In genomic region chr17:29059281-29059680, GRCh38 we compare ENCODE assay signal across 11 cellular contexts. TPM values are rescaled to one million over a fixed set of nuclear protein-coding genes. Genes with fewer than 3 reads are reported as not detected.
A peak's percentile ranks its signal among the peaks of the same experiment; 100 is the strongest.
DNase-seq lines count a peak whose midpoint lies in the region; ATAC-seq lines count a peak whose summit lies in the region.
"Had no signal": no experiment of that assay in that cellular context is flagged by ENCODE, and none has a peak within 500 bp of the region (broad histone marks: within the 10 kb centered on the region; RNA-seq: fewer than 3 reads in every experiment).

No MANE protein-coding gene starts in this region.

- H3K27me3 Mint-ChIP-seq in activated CD8-positive, alpha-beta T cell treated with anti-CD3 and anti-CD28 coated beads, Interleukin-2, amount 10 ng/mL, durations not matched to agents 7 days and 5 days (ENCODE audit: low read depth), result peaks cover 8% of the 10 kb centered on the region

- H3K4me3 Mint-ChIP-seq in activated CD8-positive, alpha-beta T cell treated with anti-CD3 and anti-CD28 coated beads, Interleukin-2, amount 10 ng/mL, durations not matched to agents 7 days and 5 days, result no peak overlapping the region
- H3K4me3 Mint-ChIP-seq: activated naive CD8-positive, alpha-beta T cell treated with anti-CD3 and anti-CD28 coated beads, Interleukin-2, amount 10 ng/mL, durations not matched to agents 7 days and 5 days had no signal

- CTCF ChIA-PET in activated CD8-positive, alpha-beta T cell treated with anti-CD3 and anti-CD28 coated beads, Interleukin-2, amount 10 ng/mL, durations not matched to agents 7 days and 5 days (lab: Charles Lee), result no interaction called here

- no peaks in the 10 kb centered on the region for H3K9me3 Mint-ChIP-seq in activated CD8-positive, alpha-beta T cell treated with anti-CD3 and anti-CD28 coated beads, Interleukin-2, amount 10 ng/mL, durations not matched to agents 7 days and 5 days (ENCODE audit: insufficient read depth)
- H3K9me3 Mint-ChIP-seq: activated naive CD8-positive, alpha-beta T cell treated with anti-CD3 and anti-CD28 coated beads, Interleukin-2, amount 10 ng/mL, durations not matched to agents 7 days and 5 days had no signal

- H3K27ac Mint-ChIP-seq in activated CD8-positive, alpha-beta T cell treated with anti-CD3 and anti-CD28 coated beads, Interleukin-2, amount 10 ng/mL, durations not matched to agents 7 days and 5 days, result no peak overlapping the region
- H3K27ac Mint-ChIP-seq: activated naive CD8-positive, alpha-beta T cell treated with anti-CD3 and anti-CD28 coated beads, Interleukin-2, amount 10 ng/mL, durations not matched to agents 7 days and 5 days had no signal

- no peaks in the 10 kb centered on the region for H3K4me1 Mint-ChIP-seq in activated CD8-positive, alpha-beta T cell treated with anti-CD3 and anti-CD28 coated beads, Interleukin-2, amount 10 ng/mL, durations not matched to agents 7 days and 5 days (ENCODE audit: low read depth)
- H3K4me1 Mint-ChIP-seq: activated naive CD8-positive, alpha-beta T cell treated with anti-CD3 and anti-CD28 coated beads, Interleukin-2, amount 10 ng/mL, durations not matched to agents 7 days and 5 days had no signal

- peak; percentile 40 for DNase-seq in H4 (ENCODE audit: low spot score)
- DNase-seq in NCI-H774 (lab: John Stamatoyannopoulos, UW), result peak; percentile 28
- DNase-seq in renal cortical epithelial cell (ENCODE audit: low read depth), result peak; percentile 82
- DNase-seq in AML-193 (lab: John Stamatoyannopoulos, UW), result no peak
- DNase-seq in NCI-H2081 treated with DMSO at 0.1 percent for 48 hours (lab: John Stamatoyannopoulos, UW), result no peak
- DNase-seq in activated CD8-positive, alpha-beta T cell treated with anti-CD3 and anti-CD28 coated beads, Interleukin-2, amount 10 ng/mL, durations not matched to agents 7 days and 5 days, result no peak
- DNase-seq: activated naive CD8-positive, alpha-beta T cell treated with anti-CD3 and anti-CD28 coated beads, Interleukin-2, amount 10 ng/mL, durations not matched to agents 7 days and 5 days; NCI-H1417 treated with DMSO at 0.1 percent for 48 hours; right cardiac atrium; T1000 had no signal

- no peaks in the 10 kb centered on the region for H3K36me3 Mint-ChIP-seq in activated CD8-positive, alpha-beta T cell treated with anti-CD3 and anti-CD28 coated beads, Interleukin-2, amount 10 ng/mL, durations not matched to agents 7 days and 5 days (ENCODE audit: low read depth)
- H3K36me3 Mint-ChIP-seq: activated naive CD8-positive, alpha-beta T cell treated with anti-CD3 and anti-CD28 coated beads, Interleukin-2, amount 10 ng/mL, durations not matched to agents 7 days and 5 days had no signal

- POLR2A ChIA-PET in activated CD8-positive, alpha-beta T cell treated with anti-CD3 and anti-CD28 coated beads, Interleukin-2, amount 10 ng/mL, durations not matched to agents 7 days and 5 days (lab: Charles Lee), result no interaction called here

- ATAC-seq in esophagus mucosa, result peak; percentile 49
- no peak for ATAC-seq in activated CD8-positive, alpha-beta T cell treated with anti-CD3 and anti-CD28 coated beads, Interleukin-2, amount 10 ng/mL, durations not matched to agents 7 days and 5 days
- ATAC-seq: right cardiac atrium had no signal

RNA-seq across cellular contexts. Expression of gene PIPOX, which starts 16.3 kb away (rescaled TPM):
- total RNA-seq in H4 (2014; rRNA removed; shearing (Covaris generic)), result 0.23 and 0.58 TPM in 2 replicates
- 0.64 TPM for total RNA-seq in esophagus mucosa
- 0.94 TPM in 1 of 2 replicates, not detected in the other for total RNA-seq in renal cortical epithelial cell
- 1 to 10 TPM in 1 of 2 experiments, under 1 TPM in 1; 0.53 to 1.5 TPM for total RNA-seq in activated CD8-positive, alpha-beta T cell treated with anti-CD3 and anti-CD28 coated beads, Interleukin-2, amount 10 ng/mL, durations not matched to agents 7 days and 5 days

RNA-seq across cellular contexts. Expression of gene SEZ6, which starts 53.4 kb away (rescaled TPM):
- not detected in 2 replicates for total RNA-seq in H4 (2014; rRNA removed; shearing (Covaris generic))
- total RNA-seq in esophagus mucosa (not detected), renal cortical epithelial cell (not detected in 2 replicates)
- not detected for total RNA-seq in activated CD8-positive, alpha-beta T cell treated with anti-CD3 and anti-CD28 coated beads, Interleukin-2, amount 10 ng/mL, durations not matched to agents 7 days and 5 days
- total RNA-seq: activated naive CD8-positive, alpha-beta T cell treated with anti-CD3 and anti-CD28 coated beads, Interleukin-2, amount 10 ng/mL, durations not matched to agents 7 days and 5 days; right cardiac atrium had no signal

Comparison
In these comparisons a context has a peak if more than half of its experiments do, and no peak if none do; other contexts are left out.
1. DNase-seq: peak in H4 (single experiment), NCI-H774 (single experiment) and renal cortical epithelial cell (single experiment); none in AML-193 (0 of 2), NCI-H2081 treated with DMSO at 0.1 percent for 48 hours (single experiment) and activated CD8-positive, alpha-beta T cell treated with anti-CD3 and anti-CD28 coated beads, Interleukin-2, amount 10 ng/mL, durations not matched to agents 7 days and 5 days (single experiment).